In genomic region chr2:177754476-177754873, GRCh38 we compare ENCODE assay signal across 1 cellular context.
TF ChIP-seq lines count a peak whose summit lies in the region.

No MANE protein-coding gene starts in this region.

TF ChIP-seq in K562, 482 proteins besides CTCF, POLR2A, EP300 and RAD21 (continued from another document):
- TF ChIP-seq ZNF280A (IDR thresholded peaks at IDR 0.05; ENCODE audit: low read depth, partially characterized antibody) (no peak), NKRF (IDR thresholded peaks at IDR 0.05; ENCODE audit: borderline replicate concordance) (no peak), CCAR2 (IDR thresholded peaks at IDR 0.05; ENCODE audit: low read depth, low read length) (no peak), HCFC1 (IDR thresholded peaks at IDR 0.05; ENCODE audit: low read depth, low read length) (no peak), BRF2 (IDR thresholded peaks at IDR 0.05; ENCODE audit: borderline replicate concordance, insufficient read depth, insufficient read length) (no peak), ARID2 (IDR thresholded peaks at IDR 0.05) (no peak), SNRNP70 (optimal IDR thresholded peaks at IDR 0.05; ENCODE audit: low read depth, low read length) (no peak), ZEB2 (IDR thresholded peaks at IDR 0.05) (no peak), EGR1 (conservative IDR thresholded peaks at IDR 0.05) (no peak), ZBTB49 (CRISPR knock-in tag; IDR thresholded peaks at IDR 0.05; ENCODE audit: borderline replicate concordance) (no peak), THRB (CRISPR knock-in tag; conservative IDR thresholded peaks at IDR 0.05) (no peak), ELK1 (CRISPR knock-in tag; IDR thresholded peaks at IDR 0.05) (no peak), ZNF175 (CRISPR knock-in tag; IDR thresholded peaks at IDR 0.05; ENCODE audit: low read depth) (no peak), ZC3H8 (IDR thresholded peaks at IDR 0.05) (no peak), RNF2 (IDR thresholded peaks at IDR 0.05) (peak; percentile 38; the same call in 1 of the 2 replicates), MBD1 (CRISPR knock-in tag; IDR thresholded peaks at IDR 0.05) (no peak), TCF15 (CRISPR knock-in tag; IDR thresholded peaks at IDR 0.05) (no peak), PHF20 (IDR thresholded peaks at IDR 0.05; ENCODE audit: partially characterized antibody) (no peak), FOXA1 (IDR thresholded peaks at IDR 0.05; ENCODE audit: borderline replicate concordance) (no peak), SMAD3 (CRISPR knock-in tag; conservative IDR thresholded peaks at IDR 0.05) (peak; percentile 2; the same call in 1 of the 2 replicates), ZNF740 (CRISPR knock-in tag; IDR thresholded peaks at IDR 0.05) (no peak), ZNF740 (tag; IDR thresholded peaks at IDR 0.05) (peak in 1 of 2 experiments; percentile 54; a peak in 1 of 4 replicates), CTBP1 (IDR thresholded peaks at IDR 0.05; ENCODE audit: borderline replicate concordance) (peak; percentile 7; the same call in 1 of the 2 replicates), FOXA3 (CRISPR knock-in tag; conservative IDR thresholded peaks at IDR 0.05 in 1 of 2, IDR thresholded peaks at IDR 0.05 in 1 of 2) (no peak), PML (IDR thresholded peaks at IDR 0.05; ENCODE audit: low read length) (no peak), ZNF584 (CRISPR knock-in tag; IDR thresholded peaks at IDR 0.05; ENCODE audit: low read depth) (peak; percentile 49; the same call in 1 of the 2 replicates), ZFP36 (IDR thresholded peaks at IDR 0.05; ENCODE audit: low read depth, low read length, partially characterized antibody) (no peak), ZSCAN29 (IDR thresholded peaks at IDR 0.05) (no peak), HLTF (IDR thresholded peaks at IDR 0.05) (no peak), CC2D1A (IDR thresholded peaks at IDR 0.05) (no peak), SP1 (CRISPR knock-in tag; IDR thresholded peaks at IDR 0.05) (no peak), PHB2 (IDR thresholded peaks at IDR 0.05; ENCODE audit: low read depth) (no peak), E2F8 (IDR thresholded peaks at IDR 0.05; ENCODE audit: low read depth, partially characterized antibody) (no peak), ZSCAN32 (CRISPR knock-in tag; IDR thresholded peaks at IDR 0.05) (no peak), JUNB (CRISPR knock-in tag; conservative IDR thresholded peaks at IDR 0.05) (no peak), HMGN3 (IDR thresholded peaks at IDR 0.05; ENCODE audit: borderline replicate concordance, extremely low read depth, insufficient read length, low read depth, low read length) (no peak), TAF1 (IDR thresholded peaks at IDR 0.05; ENCODE audit: control insufficient read depth, extremely low read depth, insufficient read depth, low read length, severe bottlenecking) (no peak), ZFP30 (CRISPR knock-in tag; IDR thresholded peaks at IDR 0.05; ENCODE audit: borderline replicate concordance) (no peak), RBM14 (IDR thresholded peaks at IDR 0.05; ENCODE audit: borderline replicate concordance, insufficient read depth, low read depth, low read length) (no peak), OTX1 (CRISPR knock-in tag; IDR thresholded peaks at IDR 0.05) (no peak), COPS2 (conservative IDR thresholded peaks at IDR 0.05) (no peak)
